In the genomic region with DNA sequence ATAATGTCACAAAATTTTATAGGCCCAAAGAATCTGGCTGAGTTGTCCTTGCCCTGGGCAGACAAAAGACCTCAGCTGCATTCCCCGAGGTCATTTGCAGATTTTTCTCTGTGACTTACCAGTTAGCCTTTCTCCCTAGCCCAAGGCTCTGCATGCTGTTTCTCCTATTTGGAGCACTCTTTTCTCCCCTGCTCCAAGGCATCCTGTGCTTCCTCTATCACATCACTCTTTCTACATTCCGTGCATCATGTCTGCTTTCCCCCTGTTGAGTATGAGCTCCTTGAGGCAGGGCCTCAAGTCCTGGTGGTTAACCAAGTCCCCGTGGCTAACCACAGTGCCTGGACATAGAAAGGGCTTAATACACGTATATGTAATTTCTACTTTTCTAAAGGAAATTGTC, we compare ENCODE assay signal across 22 cellular contexts. TPM values are rescaled to one million over a fixed set of nuclear protein-coding genes. Genes with fewer than 3 reads are reported as not detected.
"Had no signal": no experiment of that assay in that cellular context is flagged by ENCODE, and none has a peak within 500 bp of the region (broad histone marks: within the 10 kb centered on the region; RNA-seq: fewer than 3 reads in every experiment).

No MANE protein-coding gene starts in this region.

- H3K4me3 ChIP-seq: heart left ventricle, lung, stomach had no signal

- DNase-seq: activated CD4-positive, alpha-beta T cell treated with anti-CD3 and anti-CD28 coated beads for 48 hours; activated CD8-positive, alpha-beta T cell treated with anti-CD3 and anti-CD28 coated beads for 36 hours; activated effector memory CD4-positive, alpha-beta T cell treated with anti-CD3 and anti-CD28 coated beads, Interleukin-2, amount 50 U/mL, for 16 hours; activated T-cell treated with anti-CD3 and anti-CD28 coated beads, Interleukin-2, amount 50 U/mL, for 48 hours; amygdala; dermis blood vessel endothelial cell; foreskin melanocyte; heart left ventricle; left colon; midbrain; naive B cell; stimulated activated CD4-positive, alpha-beta T cell treated with anti-CD3 and anti-CD28 coated beads, Interleukin-12 subunit alpha, Interleukin-12 subunit beta, amount 100 ng/mL, for 4 hours; stimulated activated CD4-positive, alpha-beta T cell treated with anti-CD3 and anti-CD28 coated beads, Interleukin-2, amount 100 ng/mL, for 24 hours; stomach had no signal

- H3K4me1 Mint-ChIP-seq: activated naive CD4-positive, alpha-beta T cell treated with anti-CD3 and anti-CD28 coated beads, Interleukin-2, amount 50 U/mL, for 24 hours had no signal

- H3K36me3 ChIP-seq: heart left ventricle, stomach had no signal

- H3K27ac ChIP-seq: epithelial cell of prostate, heart left ventricle, stomach had no signal

- H3K4me1 ChIP-seq: heart left ventricle, stomach had no signal

- H3K27me3 Mint-ChIP-seq: activated naive CD4-positive, alpha-beta T cell treated with anti-CD3 and anti-CD28 coated beads, Interleukin-2, amount 50 U/mL, for 24 hours had no signal

- H3K4me3 Mint-ChIP-seq: activated CD8-positive, alpha-beta T cell treated with anti-CD3 and anti-CD28 coated beads for 36 hours; activated naive CD4-positive, alpha-beta T cell treated with anti-CD3 and anti-CD28 coated beads, Interleukin-2, amount 50 U/mL, for 24 hours; naive B cell; T-helper 1 cell treated with Interleukin-12 subunit alpha and Interleukin-12 subunit beta and Interleukin-4 antibody, amounts not matched to agents 30 μg/mL and 1 μg/mL, for 36 hours had no signal

- ATAC-seq: activated CD8-positive, alpha-beta T cell treated with anti-CD3 and anti-CD28 coated beads for 36 hours; heart left ventricle; left colon had no signal

- H3K27ac Mint-ChIP-seq: activated CD8-positive, alpha-beta T cell treated with anti-CD3 and anti-CD28 coated beads for 36 hours; activated naive CD4-positive, alpha-beta T cell treated with anti-CD3 and anti-CD28 coated beads, Interleukin-2, amount 50 U/mL, for 24 hours; naive B cell; T-helper 1 cell treated with Interleukin-12 subunit alpha and Interleukin-12 subunit beta and Interleukin-4 antibody, amounts not matched to agents 30 μg/mL and 1 μg/mL, for 36 hours had no signal

- H3K9me3 Mint-ChIP-seq: activated naive CD4-positive, alpha-beta T cell treated with anti-CD3 and anti-CD28 coated beads, Interleukin-2, amount 50 U/mL, for 24 hours; T-helper 1 cell treated with Interleukin-12 subunit alpha and Interleukin-12 subunit beta and Interleukin-4 antibody, amounts not matched to agents 30 μg/mL and 1 μg/mL, for 36 hours had no signal

- H3K27me3 ChIP-seq: heart left ventricle, stomach had no signal

- H3K36me3 Mint-ChIP-seq: activated naive CD4-positive, alpha-beta T cell treated with anti-CD3 and anti-CD28 coated beads, Interleukin-2, amount 50 U/mL, for 24 hours; naive B cell had no signal

RNA-seq across cellular contexts. Expression of gene GSTA3, which starts 0.6 kb away (rescaled TPM):
- total RNA-seq: activated CD8-positive, alpha-beta T cell treated with anti-CD3 and anti-CD28 coated beads for 36 hours; chondrocyte; dermis blood vessel endothelial cell; fibroblast of lung; heart left ventricle; left colon; renal cortical epithelial cell; stomach; urinary bladder had no signal
